ENCODE assay signal across 13 cellular contexts in genomic region chr4:3320361-3321023, GRCh38. TPM values are rescaled to one million over a fixed set of nuclear protein-coding genes. Genes with fewer than 3 reads are reported as not detected.
DNase-seq lines count a peak whose midpoint lies in the region; ATAC-seq and TF ChIP-seq lines count a peak whose summit lies in the region.
"Had no signal": no experiment of that assay in that cellular context is flagged by ENCODE, and none has a peak within 500 bp of the region (broad histone marks: within the 10 kb centered on the region; RNA-seq: fewer than 3 reads in every experiment).

No MANE protein-coding gene starts in this region.

- peak overlapping the region; percentile 94 for H3K9ac ChIP-seq in adipocyte (ENCODE audit: low read length)

- TF ChIP-seq POLR2A in sigmoid colon (IDR thresholded peaks at IDR 0.05): no peak

- H3K9me3 ChIP-seq in adipocyte (ENCODE audit: control insufficient read depth, low read length) (no peaks in the 10 kb centered on the region), right cardiac atrium (ENCODE audit: control insufficient read depth, low read length) (no peaks in the 10 kb centered on the region), sigmoid colon (no peaks in the 10 kb centered on the region)

- intact Hi-C loops in right cardiac atrium (cut with DNase I): loop anchor here in 1 of 4 donors (10.0 kb wide), 1 partner anchor 166 kb away; no protein-coding TSS in a partner anchor
- intact Hi-C loops in sigmoid colon (cut with DNase I): no loop called here

- H3K4me3 ChIP-seq in adipocyte (ENCODE audit: low read length) (peak overlapping the region; percentile 56), right cardiac atrium (ENCODE audit: low read length) (no peak overlapping the region), sigmoid colon (no peak overlapping the region)

- H3K27me3 ChIP-seq in adipocyte (replicated peaks; ENCODE audit: control insufficient read depth, insufficient read depth, low read length) (no peaks in the 10 kb centered on the region), right cardiac atrium (ENCODE audit: control insufficient read depth, insufficient read depth) (no peaks in the 10 kb centered on the region), sigmoid colon (no peaks in the 10 kb centered on the region)

- H3K36me3 ChIP-seq in adipocyte (ENCODE audit: control insufficient read depth, insufficient read depth, low read length, severe bottlenecking) (peaks cover 8% of the 10 kb centered on the region), sigmoid colon (peaks cover 3 to 25% (median 10%) of the 10 kb centered on the region in 4 donors)

- WGBS in right cardiac atrium: 67% methylated on average over 21 of the region's 21 CpGs
- WGBS in sigmoid colon, 2 donors: 82% methylated on average over 21 of the region's 21 CpGs

- H3K27ac ChIP-seq in right cardiac atrium (ENCODE audit: low read length) (peak overlapping the region; percentile 28), sigmoid colon (no peak overlapping the region), substantia nigra (ENCODE audit: low read depth, low read length, poor library complexity, severe bottlenecking) (no peak overlapping the region)

- ATAC-seq in right cardiac atrium (peak; percentile 17 to 31), HG03196 (IDR thresholded peaks at IDR 0.05; ENCODE audit: unreplicated experiment) (no peak)
- ATAC-seq: activated CD8-positive, alpha-beta T cell treated with anti-CD3 and anti-CD28 coated beads for 36 hours had no signal

- DNase-seq in H4 (ENCODE audit: low spot score) (peak; percentile 33), adipocyte (ENCODE audit: low read depth) (no peak), right cardiac atrium (peak; percentile 8 to 66 (median 59)), sigmoid colon (peak; percentile 42), GOT3 (lab: John Stamatoyannopoulos, UW) (no peak), substantia nigra (lab: John Stamatoyannopoulos, UW) (no peak)
- DNase-seq: activated CD8-positive, alpha-beta T cell treated with anti-CD3 and anti-CD28 coated beads for 36 hours; activated naive CD4-positive, alpha-beta T cell treated with anti-CD3 and anti-CD28 coated beads, Interleukin-2, amount 50 U/mL, for 16 hours; CD4-positive, alpha-beta T cell; HFFc6; NCI-H774; SHP77 had no signal

- H3K4me1 ChIP-seq in adipocyte (ENCODE audit: control insufficient read depth, insufficient read depth, low read length) (peaks cover 45% of the 10 kb centered on the region), right cardiac atrium (ENCODE audit: control insufficient read depth, insufficient read depth, low read length) (peaks cover 14% of the 10 kb centered on the region), sigmoid colon (peaks cover 0 to 18% (median 3%) of the 10 kb centered on the region in 4 donors)

- TF ChIP-seq EP300 in sigmoid colon (IDR thresholded peaks at IDR 0.05): no peak

- no peak for TF ChIP-seq CTCF in sigmoid colon (IDR thresholded peaks at IDR 0.05)

RNA-seq across cellular contexts. Expression of gene RGS12, which starts 27.7 kb away (rescaled TPM):
- 13.6 and 16.6 TPM in 2 replicates for total RNA-seq in H4 (2014; rRNA removed; shearing (Covaris generic))
- total RNA-seq in right cardiac atrium: 10 to 100 TPM; 11.6 to 18.2 (median 14.6) TPM
- polyA plus RNA-seq in right cardiac atrium: 20.8 TPM
- total RNA-seq in sigmoid colon: 10 to 100 TPM; 15.7 to 21.6 (median 17.8) TPM
- 10 to 100 TPM in 1 of 3 donors, 1 to 10 TPM in 2; 3.0 to 14.6 (median 6.7) TPM for polyA plus RNA-seq in sigmoid colon

Comparison
In these comparisons a context has a peak if more than half of its experiments do, and no peak if none do; other contexts are left out.
1. DNase-seq: peak in H4 (single experiment), right cardiac atrium (3 of 3) and sigmoid colon (single experiment); none in adipocyte (single experiment), GOT3 (single experiment) and substantia nigra (0 of 49).